11 cellular contexts compared by ENCODE assay signal in the genomic region with DNA sequence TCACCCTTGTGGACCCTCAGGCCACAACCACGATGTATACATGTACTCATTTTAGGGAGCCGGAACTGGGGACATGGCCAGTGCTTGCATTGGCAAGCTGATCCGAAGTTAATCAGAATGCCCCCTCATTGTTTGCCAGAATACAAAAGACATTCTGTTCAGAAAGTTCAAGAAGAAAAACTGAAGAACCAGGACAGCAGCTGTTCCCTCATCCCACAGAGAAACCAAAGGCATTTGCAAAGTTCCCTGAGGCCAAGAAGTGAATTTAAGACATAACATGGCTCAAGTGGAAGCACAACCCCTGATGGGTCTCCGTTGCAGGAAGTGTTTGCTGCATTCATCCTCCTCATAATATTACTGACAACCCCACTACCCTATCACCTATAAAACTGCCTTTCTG.
DNase-seq lines count a peak whose midpoint lies in the region; ATAC-seq, FAIRE-seq and TF ChIP-seq lines count a peak whose summit lies in the region.
"Had no signal": no experiment of that assay in that cellular context is flagged by ENCODE, and none has a peak within 500 bp of the region (broad histone marks: within the 10 kb centered on the region; RNA-seq: fewer than 3 reads in every experiment).

No MANE protein-coding gene starts in this region.

- H3K36me3 ChIP-seq in bronchial epithelial cell (ENCODE audit: control insufficient read depth, insufficient read depth, low read length) (no peaks in the 10 kb centered on the region), spleen (no peaks in the 10 kb centered on the region)

- TF ChIP-seq CTCF in bronchial epithelial cell (IDR thresholded peaks at IDR 0.05; ENCODE audit: insufficient read depth, low read length, severe bottlenecking), result no peak
- no peak for TF ChIP-seq CTCF in spleen (IDR thresholded peaks at IDR 0.05 in 8 of 11, conservative IDR thresholded peaks at IDR 0.05 in 3 of 11)
- no peak for TF ChIP-seq CTCF in D721Med (IDR thresholded peaks at IDR 0.05; ENCODE audit: insufficient read depth, missing control alignments)

- DNase-seq in HT-29 (ENCODE audit: low spot score) (peak; percentile 19), bronchial epithelial cell (ENCODE audit: low read depth) (no peak), spleen (no peak), D721Med (ENCODE audit: insufficient read length, low spot score) (no peak), UCSD-AML1 (lab: John Stamatoyannopoulos, UW; ENCODE audit: unreplicated experiment) (no peak)
- DNase-seq: MV-4-11 had no signal

- intact Hi-C loops in spleen (cut with DNase I; ENCODE audit: low total_unique reads), result no loop called here

- WGBS in spleen, 5 donors, result 69 to 78% (median 74%) methylated on average over 4 of the region's 4 CpGs

- FAIRE-seq in bronchial epithelial cell (lab: Jason Lieb, UNC) (no peak), D721Med (lab: Jason Lieb, UNC) (no peak)
- FAIRE-seq: colon, GM19239 had no signal

- H3K27me3 ChIP-seq in bronchial epithelial cell (ENCODE audit: control insufficient read depth, insufficient read depth, low read length) (no peaks in the 10 kb centered on the region), layer of hippocampus (ENCODE audit: control insufficient read depth, insufficient read depth, low read length) (no peaks in the 10 kb centered on the region), spleen (replicated peaks in 1 of 7) (peaks cover 0 to 5% (median 0%) of the 10 kb centered on the region in 7 donors)

- H3K4me3 ChIP-seq in bronchial epithelial cell (ENCODE audit: low read depth, low read length) (peak overlapping the region; percentile 60), spleen (peak overlapping the region in 6 of 8 donors; percentile 32 to 65 (median 38))

- H3K27ac ChIP-seq in layer of hippocampus (ENCODE audit: low read depth, low read length) (peak overlapping the region; percentile 13), spleen (peak overlapping the region in 7 of 8 donors; percentile 30 to 83 (median 74))

- ATAC-seq in HG03565 (IDR thresholded peaks at IDR 0.05; ENCODE audit: unreplicated experiment), result no peak
- ATAC-seq in HG02870 (IDR thresholded peaks at IDR 0.05; ENCODE audit: unreplicated experiment), result no peak

- no peaks in the 10 kb centered on the region for H3K9me3 ChIP-seq in spleen

- TF ChIP-seq POLR2A in spleen (IDR thresholded peaks at IDR 0.05), result no peak

- peaks cover 27 to 99% (median 66%) of the 10 kb centered on the region in 6 donors for H3K4me1 ChIP-seq in spleen
